9 cellular contexts compared by ENCODE assay signal in the genomic region with DNA sequence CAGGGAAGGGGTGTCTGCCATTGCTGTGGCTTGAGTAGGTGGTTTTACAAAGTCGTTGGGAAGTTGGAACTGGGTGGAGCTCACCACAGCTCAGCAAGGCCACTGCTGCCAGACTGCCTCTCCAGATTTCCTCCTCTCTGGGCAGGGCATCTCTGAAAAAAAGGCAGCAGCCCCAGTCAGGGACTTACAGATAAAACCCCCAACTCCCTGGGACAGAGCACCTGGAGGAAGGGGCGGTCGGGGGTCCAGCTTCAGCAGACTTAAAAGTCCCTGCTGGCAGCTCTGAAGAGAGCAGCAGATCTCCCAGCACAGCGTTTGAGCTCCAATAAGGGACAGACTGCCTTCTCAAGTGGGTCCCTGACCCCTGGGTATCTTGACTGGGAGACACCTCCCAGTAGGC.
"Had no signal": no experiment of that assay in that cellular context is flagged by ENCODE, and none has a peak within 500 bp of the region (broad histone marks: within the 10 kb centered on the region; RNA-seq: fewer than 3 reads in every experiment).

No MANE protein-coding gene starts in this region.

- FAIRE-seq: H54 had no signal

- H3K4me3 ChIP-seq: GM23248, GM23338, HAP-1 had no signal

- H3K9me3 ChIP-seq: HAP-1 had no signal

- H2AFZ ChIP-seq: GM23248, GM23338 had no signal

- DNase-seq: GM23248, GOT3, H7, H9, HCEC 1CT, HFFc6 had no signal

- H3K36me3 ChIP-seq: HAP-1 had no signal

- H3K4me1 ChIP-seq: HAP-1 had no signal

- H3K27ac ChIP-seq: GM23248 had no signal

- H3K4me2 ChIP-seq: GM23338 had no signal

- H3K9ac ChIP-seq: GM23248 had no signal
